Comparison of ENCODE assay signal across 8 cellular contexts in the genomic region with DNA sequence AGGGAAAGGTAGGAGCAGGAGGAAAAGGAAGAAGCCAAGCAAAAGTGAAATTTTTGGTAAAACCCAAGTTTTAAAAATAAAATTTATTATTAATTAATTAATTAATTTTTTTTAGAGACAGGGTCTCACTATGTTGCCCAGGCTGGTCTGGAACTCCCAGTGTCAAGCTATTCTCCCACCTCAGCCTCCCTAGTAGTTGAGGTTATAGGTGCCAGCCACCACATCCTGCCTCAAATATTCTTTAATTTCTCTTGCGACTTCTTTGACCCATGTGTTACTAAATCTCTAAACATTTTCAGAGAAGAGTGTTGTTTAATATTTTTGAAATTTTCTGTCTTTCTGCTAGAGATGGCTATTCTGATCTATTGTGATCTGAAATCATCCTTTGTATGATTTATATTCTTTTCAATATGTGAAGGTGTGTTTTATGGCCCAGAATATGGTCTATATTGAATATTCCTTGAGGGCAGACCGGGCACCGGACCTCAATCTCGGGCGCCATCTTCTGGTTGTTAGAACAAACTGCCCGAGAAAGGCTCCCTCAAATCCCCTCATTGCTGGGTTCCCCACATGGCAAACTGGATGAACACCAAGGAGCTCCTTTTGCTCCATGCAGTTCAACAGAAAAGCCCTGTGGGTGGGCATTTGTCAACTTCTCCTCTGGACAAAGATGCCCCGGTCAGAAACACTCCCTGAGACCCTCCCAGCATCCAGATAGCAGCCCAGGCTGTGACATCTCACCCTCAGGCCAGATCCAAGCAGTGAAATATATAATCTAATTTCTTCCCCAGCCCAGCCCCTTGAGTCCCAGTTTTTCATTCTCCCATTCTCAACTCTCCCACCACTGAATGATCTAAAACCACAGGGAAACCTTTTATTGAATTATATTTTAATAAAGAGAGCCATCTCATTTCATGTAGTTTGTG.
DNase-seq lines count a peak whose midpoint lies in the region; TF ChIP-seq lines count a peak whose summit lies in the region.

No MANE protein-coding gene starts in this region.

- no peaks in the 10 kb centered on the region for H3K36me3 Mint-ChIP-seq in progenitor cell of endocrine pancreas (ENCODE audit: insufficient read depth)

- no peaks in the 10 kb centered on the region for H3K4me1 Mint-ChIP-seq in progenitor cell of endocrine pancreas (ENCODE audit: low read depth)

- no peak overlapping the region for H3K4me3 Mint-ChIP-seq in progenitor cell of endocrine pancreas (ENCODE audit: low read depth)

- TF ChIP-seq CTCF in HFF-Myc (IDR thresholded peaks at IDR 0.05; ENCODE audit: low read depth, low read length, missing control alignments) (peak; percentile 77), foreskin fibroblast (IDR thresholded peaks at IDR 0.05; ENCODE audit: low read depth, low read length) (peak; percentile 55), progenitor cell of endocrine pancreas (IDR thresholded peaks at IDR 0.05; ENCODE audit: unreplicated experiment) (peak; percentile 83)

- no peak overlapping the region for H3K4me3 ChIP-seq in HFF-Myc (replicated peaks; ENCODE audit: low read depth, low read length)
- no peak overlapping the region for H3K4me3 ChIP-seq in foreskin fibroblast (ENCODE audit: low read depth in 1 of 2, low read length in 2 of 2)

- H3K27me3 Mint-ChIP-seq in progenitor cell of endocrine pancreas = peaks cover 44% of the 10 kb centered on the region

- DNase-seq in DMS53 treated with DMSO at 0.1 percent for 48 hours (lab: John Stamatoyannopoulos, UW; ENCODE audit: unreplicated experiment) = peak; percentile 58
- DNase-seq in HFF-Myc (ENCODE audit: extremely low read depth, low read depth) = peak; percentile 14
- peak; percentile 14 for DNase-seq in NCI-H510A (lab: John Stamatoyannopoulos, UW)
- DNase-seq in activated CD8-positive, alpha-beta memory T cell treated with anti-CD3 and anti-CD28 coated beads, Interleukin-2, amount 50 U/mL, for 48 hours = peak; percentile 74
- peak; percentile 28 to 74 for DNase-seq in foreskin fibroblast
- peak; percentile 41 for DNase-seq in progenitor cell of endocrine pancreas (ENCODE audit: low spot score, unreplicated experiment)
- no peak for DNase-seq in effector CD8-positive, alpha-beta T cell (lab: John Stamatoyannopoulos, UW)
- no peak for DNase-seq in effector CD4-positive, alpha-beta T cell

- no peaks in the 10 kb centered on the region for H3K9me3 Mint-ChIP-seq in progenitor cell of endocrine pancreas (ENCODE audit: low read depth)

- no peak overlapping the region for H3K27ac Mint-ChIP-seq in progenitor cell of endocrine pancreas

Comparison
In these comparisons a context has a peak if more than half of its experiments do, and no peak if none do; other contexts are left out.
1. DNase-seq: peak in DMS53 treated with DMSO at 0.1 percent for 48 hours (single experiment), HFF-Myc (single experiment), NCI-H510A (single experiment), activated CD8-positive, alpha-beta memory T cell treated with anti-CD3 and anti-CD28 coated beads, Interleukin-2, amount 50 U/mL, for 48 hours (single experiment), foreskin fibroblast (2 of 2) and progenitor cell of endocrine pancreas (single experiment); none in effector CD8-positive, alpha-beta T cell (single experiment) and effector CD4-positive, alpha-beta T cell (single experiment).
2. Peak in every context shown above with its lines, with median percentiles within 50 percentile points of each other: CTCF ChIP-seq.